In the genomic region with DNA sequence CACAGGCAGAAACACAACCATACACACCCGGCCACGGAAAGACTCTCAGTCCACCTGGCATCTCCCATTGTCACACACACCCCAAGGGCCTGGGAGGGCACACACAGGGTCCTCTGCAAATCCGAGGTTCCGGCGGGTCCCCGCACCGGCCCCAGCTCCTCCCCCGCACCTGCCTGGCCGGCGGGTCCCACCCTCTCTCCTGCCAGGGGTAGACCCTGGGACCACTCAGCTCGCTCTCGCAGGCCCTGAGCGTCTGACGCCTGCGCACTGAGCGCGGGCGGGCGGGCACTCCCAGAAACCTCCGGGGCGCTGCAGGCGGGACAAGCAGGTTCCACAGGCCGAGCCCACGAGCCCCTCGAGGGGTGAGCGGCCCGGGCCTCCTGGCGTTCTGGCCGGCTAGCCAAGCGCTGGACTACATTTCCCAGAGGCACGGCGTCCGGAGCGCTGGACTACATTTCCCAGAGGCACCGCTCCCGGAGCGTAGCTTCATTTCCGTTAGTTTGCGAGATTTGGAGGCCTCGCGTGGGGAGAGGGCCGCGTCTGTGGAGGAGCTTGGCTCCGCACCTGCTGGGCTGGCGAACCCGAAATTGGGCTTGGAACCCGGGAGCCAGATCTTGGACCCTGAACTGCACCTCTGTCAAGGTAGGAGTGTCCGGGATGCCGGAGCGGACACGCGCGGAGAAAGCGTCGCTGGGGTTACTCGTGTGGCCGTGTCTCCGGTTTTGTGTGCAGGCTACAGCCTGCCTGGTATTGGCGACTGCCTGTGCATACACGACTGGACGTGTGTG, we compare ENCODE assay signal across 8 cellular contexts. TPM values are rescaled to one million over a fixed set of nuclear protein-coding genes. Genes with fewer than 3 reads are reported as not detected.
DNase-seq lines count a peak whose midpoint lies in the region; ATAC-seq and TF ChIP-seq lines count a peak whose summit lies in the region.

A gene (plus strand): TSS at position 505 of the 788 bp plus-strand sequence. CDS start 10,686 bp downstream, outside the sequence.

- H3K36me3 Mint-ChIP-seq in natural killer cell treated with Interleukin-12 subunit alpha and Interleukin-12 subunit beta and Interleukin-15 and Interleukin-18, amount 100 ng/mL, for 72 hours, result peaks cover 41% of the 10 kb centered on the region

- peak; percentile 96 for DNase-seq in EL
- peak; percentile 74 for DNase-seq in H4 (ENCODE audit: low spot score)
- DNase-seq in M059J (ENCODE audit: low read depth), result peak; percentile 96
- DNase-seq in activated effector memory CD4-positive, alpha-beta T cell treated with Interleukin-2 at 50 U/mL for 16 hours, result peak; percentile 81
- DNase-seq in fibroblast of the aortic adventitia (ENCODE audit: low read depth), result peak; percentile 95
- DNase-seq in natural killer cell treated with Interleukin-12 subunit alpha and Interleukin-12 subunit beta and Interleukin-15 and Interleukin-18, amount 100 ng/mL, for 72 hours (ENCODE audit: low spot score), result peak; percentile 94
- peak; percentile 90 for DNase-seq in stimulated activated naive CD4-positive, alpha-beta T cell treated with Interleukin-2 at 50 U/mL for 16 hours (lab: John Stamatoyannopoulos, UW)

- ATAC-seq in natural killer cell treated with Interleukin-12 subunit alpha and Interleukin-12 subunit beta and Interleukin-15 and Interleukin-18, amount 100 ng/mL, for 72 hours, result peak; percentile 99

- TF ChIP-seq POLR2A in Raji (IDR thresholded peaks at IDR 0.05; ENCODE audit: insufficient read depth, low read depth, low read length), result peak; percentile 35; the same call in 1 of the 2 replicates

- no peaks in the 10 kb centered on the region for H3K27me3 Mint-ChIP-seq in natural killer cell treated with Interleukin-12 subunit alpha and Interleukin-12 subunit beta and Interleukin-15 and Interleukin-18, amount 100 ng/mL, for 72 hours

- H3K27ac Mint-ChIP-seq in natural killer cell treated with Interleukin-12 subunit alpha and Interleukin-12 subunit beta and Interleukin-15 and Interleukin-18, amount 100 ng/mL, for 72 hours, result peak within 1 kb of the TSS; percentile 76 to 91

- peaks cover 19 to 23% of the 10 kb centered on the region in 2 donors for H3K4me1 Mint-ChIP-seq in natural killer cell treated with Interleukin-12 subunit alpha and Interleukin-12 subunit beta and Interleukin-15 and Interleukin-18, amount 100 ng/mL, for 72 hours (ENCODE audit: low read depth in 2 of 2)

- H3K4me3 ChIP-seq in fibroblast of the aortic adventitia (ENCODE audit: low read depth, low read length), result peak within 1 kb of the TSS; percentile 100

- no peak for TF ChIP-seq CTCF in fibroblast of the aortic adventitia (IDR thresholded peaks at IDR 0.05; ENCODE audit: insufficient read depth, low read length)

- peak within 1 kb of the TSS; percentile 99 for H3K4me3 Mint-ChIP-seq in natural killer cell treated with Interleukin-12 subunit alpha and Interleukin-12 subunit beta and Interleukin-15 and Interleukin-18, amount 100 ng/mL, for 72 hours

- peaks cover 7% of the 10 kb centered on the region for H3K9me3 Mint-ChIP-seq in natural killer cell treated with Interleukin-12 subunit alpha and Interleukin-12 subunit beta and Interleukin-15 and Interleukin-18, amount 100 ng/mL, for 72 hours

RNA-seq across cellular contexts. Expression of the gene that starts here (rescaled TPM):
- total RNA-seq in H4 (2014; rRNA removed; shearing (Covaris generic)), result 0.90 and 1.8 TPM in 2 replicates
- total RNA-seq in M059J (2014; rRNA removed; shearing (Covaris generic)), result 3.3 and 9.6 TPM in 2 replicates
- total RNA-seq in fibroblast of the aortic adventitia (ENCODE audit: low replicate concordance), result 2.9 and 8.9 TPM in 2 replicates
- total RNA-seq in natural killer cell treated with Interleukin-12 subunit alpha and Interleukin-12 subunit beta and Interleukin-15 and Interleukin-18, amount 100 ng/mL, for 72 hours, result 10 to 100 TPM; 10.6 to 14.5 TPM

Comparison
In these comparisons a context has a peak if more than half of its experiments do, and no peak if none do; other contexts are left out.
1. Peak in every context shown above with its lines: DNase-seq, ATAC-seq and H3K4me3 ChIP-seq.